Comparison of ENCODE assay signal across 25 cellular contexts in the genomic region with DNA sequence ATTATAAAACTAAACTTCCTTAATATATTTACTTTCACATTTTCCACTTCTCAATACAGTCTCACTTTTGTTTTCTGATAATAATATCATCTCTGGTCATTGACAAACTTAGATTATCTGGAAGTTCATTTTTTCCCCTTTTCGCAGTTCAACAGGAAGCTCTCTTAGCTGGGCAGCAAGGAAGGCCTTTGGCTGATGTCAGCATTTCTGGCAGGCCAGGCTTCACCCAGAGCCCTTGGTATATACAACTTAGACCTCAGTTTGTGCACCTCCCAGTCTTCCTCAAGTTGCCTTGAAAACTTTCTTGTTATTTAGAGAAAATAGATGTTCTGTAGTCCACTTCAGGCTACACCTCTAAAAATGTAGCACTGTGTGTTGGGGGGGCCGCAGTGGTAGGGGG.
"Had no signal": no experiment of that assay in that cellular context is flagged by ENCODE, and none has a peak within 500 bp of the region (broad histone marks: within the 10 kb centered on the region; RNA-seq: fewer than 3 reads in every experiment).

No MANE protein-coding gene starts in this region.

- DNase-seq: colonic mucosa; cortex of kidney; effector CD8-positive, alpha-beta T cell; effector memory CD8-positive, alpha-beta T cell; endodermal cell; erythroblast; esophagus squamous epithelium; foreskin fibroblast; foreskin melanocyte; gastrocnemius medialis; glutamatergic neuron; head of caudate nucleus; heart right ventricle; hippocampal formation; left cardiac atrium; left lung; left ventricle myocardium superior; lower lobe of right lung; mesenchymal stem cell; mucosa of descending colon had no signal

- H3K27me3 ChIP-seq: colonic mucosa, esophagus squamous epithelium, gastrocnemius medialis, heart right ventricle, left lung had no signal

- H3K9me3 ChIP-seq: colonic mucosa, esophagus squamous epithelium, lower lobe of right lung, mucosa of descending colon had no signal

- H3K4me1 ChIP-seq: colonic mucosa, esophagus squamous epithelium, gastrocnemius medialis, heart right ventricle, left lung, lower lobe of right lung had no signal

- ATAC-seq: effector memory CD8-positive, alpha-beta T cell; esophagus mucosa; gastrocnemius medialis; heart right ventricle; left cardiac atrium; left lung; left ventricle myocardium superior; lower lobe of right lung; mucosa of descending colon had no signal

- H3K27ac ChIP-seq: colonic mucosa, epithelial cell of prostate, esophagus squamous epithelium, gastrocnemius medialis, heart right ventricle, left lung, lower lobe of right lung had no signal

- H3K4me3 ChIP-seq: colonic mucosa, esophagus squamous epithelium, gastrocnemius medialis, heart right ventricle, left lung, lower lobe of right lung, mucosa of descending colon had no signal

- H3K36me3 ChIP-seq: colonic mucosa, esophagus squamous epithelium, gastrocnemius medialis, heart right ventricle, left lung, lower lobe of right lung had no signal

- FAIRE-seq: endometrium, islet of Langerhans, keratinocyte had no signal
